In genomic region chr10:38093816-38094157, GRCh38 we compare ENCODE assay signal across 8 cellular contexts. TPM values are rescaled to one million over a fixed set of nuclear protein-coding genes. Genes with fewer than 3 reads are reported as not detected.
DNase-seq lines count a peak whose midpoint lies in the region; ATAC-seq, FAIRE-seq and TF ChIP-seq lines count a peak whose summit lies in the region.

No MANE protein-coding gene starts in this region.

- peak overlapping the region; percentile 64; the same call in 1 of the 2 replicates for H3K9ac ChIP-seq in ES-I3 (ENCODE audit: low read depth, low read length)
- H3K9ac ChIP-seq in Loucy (ENCODE audit: low read depth, low read length, poor library complexity, severe bottlenecking) = peak overlapping the region; percentile 94
- no peak overlapping the region for H3K9ac ChIP-seq in H1 (replicated peaks in 1 of 4; ENCODE audit: extremely low read depth in 1 of 4, low read depth in 3 of 4, low read length in 3 of 4)
- no peak overlapping the region for H3K9ac ChIP-seq in neural progenitor cell

- H3K9me3 Mint-ChIP-seq in neural progenitor cell = peaks cover 45% of the 10 kb centered on the region

- H3K27ac ChIP-seq in H1 (ENCODE audit: low read depth, low read length) (no peak overlapping the region), neural progenitor cell (no peak overlapping the region)

- H3K27ac Mint-ChIP-seq in neural progenitor cell = no peak overlapping the region

- POLR2A ChIA-PET in H1 (lab: Charles Lee; ENCODE audit: partially characterized antibody) = no interaction called here

- no peak overlapping the region for H4K5ac ChIP-seq in H1 (ENCODE audit: insufficient read length, low read depth, low read length)

- no peak for TF ChIP-seq POLR2A in H1 (IDR thresholded peaks at IDR 0.05; ENCODE audit: control extremely low read depth in 1 of 2, low read depth in 2 of 2, low read length in 2 of 2)

- no peak overlapping the region for H3K56ac ChIP-seq in H1 (replicated peaks; ENCODE audit: insufficient read length, low read depth, low read length)

- TF ChIP-seq RAD21 in H1 (IDR thresholded peaks at IDR 0.05 in 1 of 2, conservative IDR thresholded peaks at IDR 0.05 in 1 of 2; ENCODE audit: low read depth in 2 of 2, low read length in 2 of 2) = no peak

- ATAC-seq in GM21786 (IDR thresholded peaks at IDR 0.05; ENCODE audit: unreplicated experiment) = peak; percentile 16

- H3K18ac ChIP-seq in H1 (ENCODE audit: extremely low read depth, low read length) = no peak overlapping the region

- H3K27me3 ChIP-seq in Loucy (ENCODE audit: insufficient read depth, low read length, poor library complexity, severe bottlenecking) (no peaks in the 10 kb centered on the region), H1 (replicated peaks in 1 of 4; ENCODE audit: control insufficient read depth in 3 of 4, extremely low read depth in 1 of 4, insufficient read depth in 3 of 4, low read length in 3 of 4) (no peaks in the 10 kb centered on the region), neural progenitor cell (no peaks in the 10 kb centered on the region)

- no peak overlapping the region for H2BK20ac ChIP-seq in H1 (ENCODE audit: low read length)

- 78% methylated on average over 16 of the region's 16 CpGs; no CpG with 5 or more reads in 1 of the 2 experiments for WGBS in H1 (ENCODE audit: extremely low coverage in 1 of 2, insufficient coverage in 1 of 2, insufficient read length in 1 of 2, insufficient replicate concordance in 2 of 2, low coverage in 1 of 2, low lambda C conversion rate in 2 of 2, missing lambda C conversion rate in 1 of 2), 2 experiments

- no peaks in the 10 kb centered on the region; the same call in 1 of the 2 replicates for H3K4me1 ChIP-seq in ES-I3 (ENCODE audit: insufficient read depth, low read length)
- H3K4me1 ChIP-seq in Loucy (ENCODE audit: insufficient read depth, low read length, poor library complexity, severe bottlenecking) = peaks cover 20% of the 10 kb centered on the region
- no peaks in the 10 kb centered on the region for H3K4me1 ChIP-seq in H1 (replicated peaks in 1 of 4; ENCODE audit: control insufficient read depth in 3 of 4, insufficient read depth in 4 of 4, low read length in 3 of 4)
- no peaks in the 10 kb centered on the region for H3K4me1 ChIP-seq in neural progenitor cell

- H4K20me1 ChIP-seq in Loucy (ENCODE audit: insufficient read depth, low read length, poor library complexity, severe bottlenecking) = peaks cover 4% of the 10 kb centered on the region
- no peaks in the 10 kb centered on the region for H4K20me1 ChIP-seq in H1 (replicated peaks in 1 of 2; ENCODE audit: control insufficient read depth in 1 of 2, insufficient read depth in 2 of 2, low read length in 2 of 2)
- H4K20me1 ChIP-seq in neural progenitor cell (ENCODE audit: low read depth) = no peaks in the 10 kb centered on the region

- H3K36me3 Mint-ChIP-seq in neural progenitor cell = peaks cover 38% of the 10 kb centered on the region

- H3K9me2 ChIP-seq in Loucy (replicated peaks; ENCODE audit: low read depth, low read length) = no peaks in the 10 kb centered on the region

- H2BK12ac ChIP-seq in H1 (ENCODE audit: low read depth, low read length) = no peak overlapping the region

- H2AK5ac ChIP-seq in H1 (ENCODE audit: low read depth, low read length) = no peak overlapping the region

- TF ChIP-seq CTCF in Loucy (conservative IDR thresholded peaks at IDR 0.05; ENCODE audit: low read length) (no peak), H1 (IDR thresholded peaks at IDR 0.05; ENCODE audit: control extremely low read depth in 1 of 3, insufficient read depth in 1 of 3, low read depth in 1 of 3, low read length in 3 of 3) (no peak), neural progenitor cell (IDR thresholded peaks at IDR 0.05) (no peak)

- CTCF ChIA-PET in H1 (lab: Charles Lee; ENCODE audit: partially characterized antibody) = no interaction called here

- peak overlapping the region; percentile 96 for H2AFZ ChIP-seq in Loucy (ENCODE audit: low read length)
- H2AFZ ChIP-seq in H1 (ENCODE audit: low read length) = peak overlapping the region; percentile 21; the same call in 1 of the 2 replicates
- H2AFZ ChIP-seq in neural progenitor cell (replicated peaks) = peak overlapping the region; percentile 76

- H3K79me1 ChIP-seq in H1 (ENCODE audit: low read depth, low read length) = no peaks in the 10 kb centered on the region

- H3F3A ChIP-seq in Loucy (ENCODE audit: low read depth) = no peaks in the 10 kb centered on the region
- no peaks in the 10 kb centered on the region for H3F3A ChIP-seq in neural progenitor cell (ENCODE audit: low read depth)

- H2BK120ac ChIP-seq in H1 (replicated peaks; ENCODE audit: low read depth, low read length) = no peak overlapping the region

- H3K4ac ChIP-seq in H1 (replicated peaks; ENCODE audit: insufficient read length, low read depth, low read length) = no peak overlapping the region

- H3K36me3 ChIP-seq in ES-I3 (ENCODE audit: insufficient read depth, low read length) = no peaks in the 10 kb centered on the region
- peaks cover 4% of the 10 kb centered on the region; the same call in 1 of the 2 replicates for H3K36me3 ChIP-seq in Loucy (ENCODE audit: insufficient read depth, low read length)
- peaks cover 0 to 4% (median 0%) of the 10 kb centered on the region in 4 experiments; a peak in 1 of 8 replicates for H3K36me3 ChIP-seq in H1 (ENCODE audit: control insufficient read depth in 2 of 4, insufficient read depth in 4 of 4, low read length in 3 of 4)
- no peaks in the 10 kb centered on the region for H3K36me3 ChIP-seq in neural progenitor cell

- H3K4me2 ChIP-seq in Loucy (ENCODE audit: low read depth, low read length, poor library complexity, severe bottlenecking) (peak overlapping the region; percentile 96), H1 (ENCODE audit: insufficient read depth in 1 of 2, low read depth in 2 of 2, low read length in 2 of 2) (peak overlapping the region; percentile 49 to 58), neural progenitor cell (peak overlapping the region; percentile 61)

- no peak for TF ChIP-seq EP300 in H1 (IDR thresholded peaks at IDR 0.05; ENCODE audit: borderline replicate concordance in 1 of 2, low read depth in 2 of 2, low read length in 2 of 2)

- no peak overlapping the region for H3K23ac ChIP-seq in H1 (ENCODE audit: insufficient read length)

- H3K14ac ChIP-seq in H1 (ENCODE audit: insufficient read length) = no peak overlapping the region

- peak overlapping the region; percentile 92 for H3K4me3 Mint-ChIP-seq in neural progenitor cell

- H4K91ac ChIP-seq in H1 (replicated peaks; ENCODE audit: insufficient read length, low read length) = no peak overlapping the region

- no peak overlapping the region for H2BK5ac ChIP-seq in H1 (ENCODE audit: low read depth, low read length)

- H3K4me1 Mint-ChIP-seq in neural progenitor cell = peaks cover 10% of the 10 kb centered on the region

- H3K9me3 ChIP-seq in ES-I3 (ENCODE audit: control insufficient read depth, insufficient read depth, low read length) = no peaks in the 10 kb centered on the region; the same call in 1 of the 2 replicates
- H3K9me3 ChIP-seq in Loucy (ENCODE audit: insufficient read depth, low read depth, low read length) = no peaks in the 10 kb centered on the region
- H3K9me3 ChIP-seq in H1 (ENCODE audit: insufficient read depth in 2 of 2, low read depth in 1 of 2, low read length in 1 of 2) = peaks cover 24 to 58% of the 10 kb centered on the region in 2 experiments
- H3K9me3 ChIP-seq in neural progenitor cell (ENCODE audit: low read depth) = peaks cover 8% of the 10 kb centered on the region

- H3K79me2 ChIP-seq in Loucy (ENCODE audit: insufficient read depth, low read length) (peaks cover 28% of the 10 kb centered on the region), H1 (ENCODE audit: control insufficient read depth in 1 of 2, insufficient read depth in 2 of 2, low read length in 2 of 2) (no peaks in the 10 kb centered on the region), neural progenitor cell (ENCODE audit: low read depth) (no peaks in the 10 kb centered on the region)

- DNase-seq in H1 (ENCODE audit: low read depth in 1 of 2, low spot score in 2 of 2) (no peak), neural progenitor cell (ENCODE audit: low spot score) (no peak), SW480 (ENCODE audit: low spot score) (no peak), NCI-H446 treated with DMSO at 0.1 percent for 48 hours (lab: John Stamatoyannopoulos, UW) (no peak)
- DNase-seq in central memory CD4-positive, alpha-beta T cell = no peak

- no peak overlapping the region for H4K8ac ChIP-seq in H1 (ENCODE audit: extremely low read depth, insufficient read depth, low read length)

- H3K23me2 ChIP-seq in H1 (ENCODE audit: low read depth, low read length) = no peaks in the 10 kb centered on the region

- H3K4me3 ChIP-seq in Loucy (ENCODE audit: low read length, poor library complexity, severe bottlenecking) = peak overlapping the region; percentile 88
- H3K4me3 ChIP-seq in H1 (ENCODE audit: extremely low read depth in 1 of 4, insufficient read depth in 2 of 4, low read depth in 3 of 4, low read length in 4 of 4) = peak overlapping the region in 3 of 4 experiments; percentile 10 to 68 (median 50); a peak in 5 of 8 replicates
- peak overlapping the region; percentile 57 for H3K4me3 ChIP-seq in neural progenitor cell

- no peaks in the 10 kb centered on the region for H3K27me3 Mint-ChIP-seq in neural progenitor cell (ENCODE audit: insufficient read depth, low read depth)

- no peak overlapping the region for H2BK15ac ChIP-seq in H1 (ENCODE audit: low read length)

- no peak for FAIRE-seq in H1 (lab: Jason Lieb, UNC)

TF ChIP-seq in H1, 55 proteins besides CTCF, POLR2A, EP300 and RAD21 (continues in another document):
- TF ChIP-seq TBP (IDR thresholded peaks at IDR 0.05; ENCODE audit: low read depth, low read length) (no peak), ZNF274 (IDR thresholded peaks at IDR 0.05; ENCODE audit: borderline replicate concordance, extremely low read depth, low read length) (no peak), CBX8 (IDR thresholded peaks at IDR 0.05; ENCODE audit: borderline replicate concordance, low read depth, low read length) (no peak)

RNA-seq across cellular contexts. Expression of gene ZNF37A, which starts 0.3 kb away (rescaled TPM):
- total RNA-seq in H1 (2021; fragmentation: NEBNext Ultra II Directional; extraction: Animal tissue kit (Norgen Biotek cat#: 25700)) = 12.2 and 12.7 TPM in 2 replicates
- 0.97 and 1.7 TPM in 2 replicates for polyA plus RNA-seq in H1 (2011; rRNA removed)
- 1.5 TPM for polyA plus RNA-seq in H1 (2011; cell fraction: cytosol; rRNA removed)
- 6.2 TPM for polyA plus RNA-seq in H1 (2011; cell fraction: nucleus; rRNA removed)
- polyA plus RNA-seq in H1 (2012, experiment 1 of 2) = 2.0 to 2.7 TPM (median 2.2 TPM) in 4 replicates
- polyA plus RNA-seq in H1 (2012, experiment 2 of 2) = 0.08 TPM
- 6.4 TPM for polyA plus RNA-seq in H1 (2013, experiment 1 of 2)
- polyA plus RNA-seq in H1 (2013, experiment 2 of 2) = 5.7 TPM
- polyA minus RNA-seq in H1 (2011; rRNA and poly(A)+ RNA removed) = 6.6 and 8.7 TPM in 2 replicates
- 3.4 TPM for polyA minus RNA-seq in H1 (2011; cell fraction: cytosol; rRNA and poly(A)+ RNA removed)
- polyA minus RNA-seq in H1 (2011; cell fraction: nucleus; rRNA and poly(A)+ RNA removed) = 20.6 TPM
- total RNA-seq in neural progenitor cell (ENCODE audit: low replicate concordance) = 8.8 and 19.9 TPM in 2 replicates

Comparison
In these comparisons a context has a peak if more than half of its experiments do, and no peak if none do; other contexts are left out.
1. H3K9ac ChIP-seq: peak in ES-I3 (single experiment) and Loucy (single experiment); none in H1 (0 of 4) and neural progenitor cell (single experiment).
2. H2AFZ ChIP-seq: peak in every context shown above with its lines; median percentile 96 in Loucy; 76 in neural progenitor cell; 21 in H1.
3. Peak in every context shown above with its lines, with median percentiles within 50 percentile points of each other: H3K4me2 ChIP-seq and H3K4me3 ChIP-seq.